ENCODE assay signal across 9 cellular contexts in the genomic region with DNA sequence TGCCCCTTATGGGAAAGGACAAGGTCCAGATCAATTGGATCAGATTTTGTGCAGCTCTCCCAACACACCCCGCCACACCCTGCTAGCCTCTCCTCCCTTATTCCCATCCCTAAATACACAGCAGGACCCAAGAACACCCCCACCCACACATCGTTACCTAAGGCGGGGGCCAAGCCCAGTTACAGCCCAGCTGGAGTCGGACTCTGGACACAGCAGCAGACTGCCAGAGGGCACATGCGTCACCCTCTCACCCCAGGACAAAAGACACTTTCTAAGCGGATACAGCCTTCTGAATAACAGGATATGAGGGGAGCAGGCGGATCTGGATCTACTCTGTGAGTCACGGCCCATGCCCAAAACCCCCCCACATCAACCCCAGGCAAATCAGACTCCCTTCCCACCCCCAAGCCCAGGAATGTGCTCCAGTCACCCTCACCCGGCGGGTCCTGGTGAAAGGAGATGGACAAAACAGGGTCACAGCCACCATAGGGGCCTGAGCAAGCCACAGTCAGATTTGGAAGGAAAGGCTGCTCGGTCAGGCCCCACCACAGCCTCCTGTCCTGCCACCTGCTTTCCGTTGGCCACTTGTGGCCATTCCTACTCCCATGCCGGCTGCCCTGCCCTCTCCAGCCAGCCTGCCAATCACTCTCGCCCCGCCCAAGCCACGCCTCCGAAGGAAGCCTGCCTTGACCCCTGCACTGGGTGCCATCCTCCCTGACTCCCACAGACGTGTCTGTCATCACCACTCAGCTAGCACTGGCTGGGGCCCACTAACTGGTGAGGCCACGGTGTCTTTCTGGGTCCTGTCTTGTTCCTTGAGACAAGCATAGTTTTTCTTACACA. TPM values are rescaled to one million over a fixed set of nuclear protein-coding genes. Genes with fewer than 3 reads are reported as not detected.
DNase-seq lines count a peak whose midpoint lies in the region; ATAC-seq and TF ChIP-seq lines count a peak whose summit lies in the region.
"Had no signal": no experiment of that assay in that cellular context is flagged by ENCODE, and none has a peak within 500 bp of the region (broad histone marks: within the 10 kb centered on the region; RNA-seq: fewer than 3 reads in every experiment).

No MANE protein-coding gene starts in this region.

- peak overlapping the region; percentile 74 for H3K56ac ChIP-seq in IMR-90 (ENCODE audit: extremely low read depth, insufficient read depth, low read length)

- peak; percentile 77 for TF ChIP-seq POLR2A in IMR-90 (IDR thresholded peaks at IDR 0.05; ENCODE audit: low read depth, low read length)

- H2BK20ac ChIP-seq in IMR-90 (ENCODE audit: low read depth, low read length), result peak overlapping the region; percentile 69; the same call in 1 of the 2 replicates

- peak overlapping the region; percentile 85 for H3K27ac ChIP-seq in IMR-90 (ENCODE audit: insufficient read depth, low read length)
- H3K27ac ChIP-seq: SK-N-MC had no signal

- intact Hi-C loops in IMR-90 (cut with micrococcal nuclease) (no loop called here), MCF 10A (cut with micrococcal nuclease) (loop anchor here (1.0 to 2.0 kb wide), 2 partner anchors 36 to 76 kb away; no protein-coding TSS in a partner anchor)

- H3K14ac ChIP-seq in IMR-90 (replicated peaks; ENCODE audit: low read depth, low read length), result peak overlapping the region; percentile 86

- H3K27me3 Mint-ChIP-seq in MCF 10A (ENCODE audit: insufficient read depth, unreplicated experiment), result no peaks in the 10 kb centered on the region

- H3K4me1 ChIP-seq in IMR-90 (ENCODE audit: control insufficient read depth, insufficient read depth, low read length) (peaks cover 42% of the 10 kb centered on the region), skeletal muscle satellite cell (ENCODE audit: control insufficient read depth, insufficient read depth, low read length) (peaks cover 42% of the 10 kb centered on the region)

- H3K4me1 Mint-ChIP-seq in MCF 10A (ENCODE audit: insufficient read depth, unreplicated experiment), result peaks cover 45% of the 10 kb centered on the region

- H4K91ac ChIP-seq in IMR-90 (ENCODE audit: insufficient read depth, low read depth, low read length), result peak overlapping the region; percentile 81

- in situ Hi-C loops in IMR-90 (cut with MboI; ENCODE audit: low sequenced_read_pairs), result no loop called here

- peak overlapping the region; percentile 53; the same call in 1 of the 3 replicates for H2BK15ac ChIP-seq in IMR-90 (ENCODE audit: low read depth, low read length)

- H3K27ac Mint-ChIP-seq in MCF 10A (ENCODE audit: low read depth, unreplicated experiment), result peak overlapping the region; percentile 94

- TF ChIP-seq CTCF in IMR-90 (conservative IDR thresholded peaks at IDR 0.05; ENCODE audit: low read depth, low read length) (no peak), MCF 10A (IDR thresholded peaks at IDR 0.05; ENCODE audit: unreplicated experiment) (no peak)

- H2AK9ac ChIP-seq in IMR-90 (replicated peaks; ENCODE audit: low read depth, low read length, poor library complexity), result peak overlapping the region; percentile 97

- ATAC-seq in IMR-90 (ENCODE audit: low read depth) (peak; percentile 65), GM19023 (IDR thresholded peaks at IDR 0.05; ENCODE audit: unreplicated experiment) (no peak), HG02840 (IDR thresholded peaks at IDR 0.05; ENCODE audit: low FRiP score, unreplicated experiment) (no peak)
- no peak for ATAC-seq in stimulated activated naive CD8-positive, alpha-beta T cell treated with anti-CD3 and anti-CD28 coated beads, Interleukin-15, Interleukin-2, amounts not matched to agents 100 U/mL and 50 U/mL, for 24 hours

- dilution Hi-C loops in IMR-90 (cut with HindIII; ENCODE audit: low sequenced_read_pairs, unreplicated experiment), result no loop called here

- H4K20me1 ChIP-seq in IMR-90 (ENCODE audit: insufficient read depth, low read length), result peaks cover 11% of the 10 kb centered on the region; the same call in 1 of the 2 replicates

- H3K36me3 Mint-ChIP-seq in MCF 10A (ENCODE audit: insufficient read depth, unreplicated experiment), result peaks cover 62% of the 10 kb centered on the region

- peak overlapping the region; percentile 26 to 90 for H4K8ac ChIP-seq in IMR-90 (ENCODE audit: low read depth in 2 of 2, low read length in 2 of 2)

- CTCF ChIA-PET in IMR-90 (lab: Yijun Ruan, JAX), result interaction anchor here (1.2 kb wide), 1 partner anchor 98 kb away, joined by 3 read pairs; no protein-coding TSS in a partner anchor
- CTCF ChIA-PET in MCF 10A (lab: Yijun Ruan, JAX), result interaction anchor here (0.7 to 3.3 kb wide), 6 partner anchors 8 to 99 kb away, joined by 3 to 17 read pairs (median 4); partner anchors contain the start of gene S100A14

- H3K23ac ChIP-seq in IMR-90 (ENCODE audit: low read depth, low read length), result peak overlapping the region; percentile 78

- peak overlapping the region; percentile 92 for H3K4ac ChIP-seq in IMR-90 (ENCODE audit: low read depth, low read length)

- peaks cover 17% of the 10 kb centered on the region for H3K9me1 ChIP-seq in IMR-90 (ENCODE audit: insufficient read depth, low read length)

- H3K9me3 ChIP-seq in IMR-90 (ENCODE audit: control insufficient read depth, insufficient read depth, low read length) (no peaks in the 10 kb centered on the region), skeletal muscle satellite cell (replicated peaks; ENCODE audit: low read length) (no peaks in the 10 kb centered on the region)

- peaks cover 15 to 67% of the 10 kb centered on the region in 2 experiments for H3K79me1 ChIP-seq in IMR-90 (ENCODE audit: low read depth in 1 of 2, low read length in 2 of 2)

- H3K36me3 ChIP-seq in IMR-90 (ENCODE audit: control insufficient read depth, insufficient read depth, low read length) (peaks cover 22% of the 10 kb centered on the region), skeletal muscle satellite cell (ENCODE audit: insufficient read depth, low read length) (peaks cover 46% of the 10 kb centered on the region)

- BruUV-seq in IMR-90 (replicated peaks; lab: Mats Ljungman, UMichigan) (no TSS peak), MCF 10A (replicated peaks; lab: Mats Ljungman, UMichigan) (no TSS peak)

- H3K9ac ChIP-seq in IMR-90 (ENCODE audit: low read depth, low read length), result peak overlapping the region; percentile 80
- H3K9ac ChIP-seq in skeletal muscle satellite cell (ENCODE audit: low read depth, low read length), result peak overlapping the region; percentile 90

- peak overlapping the region; percentile 91 for H4K5ac ChIP-seq in IMR-90 (ENCODE audit: low read depth, low read length)

- H2AFZ ChIP-seq in IMR-90 (replicated peaks; ENCODE audit: low read length, poor library complexity), result peak overlapping the region; percentile 78

- no peaks in the 10 kb centered on the region for H3K9me3 Mint-ChIP-seq in MCF 10A (ENCODE audit: unreplicated experiment)

- H3K18ac ChIP-seq in IMR-90 (ENCODE audit: low read depth, low read length), result peak overlapping the region; percentile 35

- H3K4me3 ChIP-seq in IMR-90 (ENCODE audit: insufficient read depth, low read depth, low read length), result peak overlapping the region; percentile 43
- H3K4me3 ChIP-seq in skeletal muscle satellite cell (ENCODE audit: low read length), result peak overlapping the region; percentile 92
- H3K4me3 ChIP-seq: SK-N-MC had no signal

- DNase-seq in IMR-90, result peak; percentile 95
- peak; percentile 99 for DNase-seq in MCF 10A (ENCODE audit: unreplicated experiment)
- DNase-seq in iPS-NIHi11 (ENCODE audit: low spot score), result peak; percentile 91
- no peak for DNase-seq in stimulated activated naive CD8-positive, alpha-beta T cell treated with anti-CD3 and anti-CD28 coated beads, Interleukin-15, Interleukin-2, amounts not matched to agents 100 U/mL and 50 U/mL, for 24 hours
- no peak for DNase-seq in activated CD4-positive, alpha-beta T cell treated with anti-CD3 and anti-CD28 coated beads for 4 hours

- H3K4me2 ChIP-seq in IMR-90 (ENCODE audit: low read depth, low read length) (peak overlapping the region; percentile 92), skeletal muscle satellite cell (ENCODE audit: low read length) (peak overlapping the region; percentile 94)

- peak overlapping the region; percentile 97 for H2AK5ac ChIP-seq in IMR-90 (ENCODE audit: low read depth, low read length)

- TF ChIP-seq RAD21 in IMR-90 (IDR thresholded peaks at IDR 0.05; ENCODE audit: low read length), result no peak

- WGBS in IMR-90 (ENCODE audit: extremely low coverage in 2 of 2, insufficient read length in 1 of 2), 2 experiments, result 22% methylated on average over 10 of the region's 19 CpGs; no CpG with 5 or more reads in 1 of the 2 experiments

- H2BK120ac ChIP-seq in IMR-90 (ENCODE audit: low read depth, low read length), result peak overlapping the region; percentile 72

- peak overlapping the region; percentile 90 for H3K4me3 Mint-ChIP-seq in MCF 10A (ENCODE audit: unreplicated experiment)

- H3K27me3 ChIP-seq in IMR-90 (ENCODE audit: control insufficient read depth, insufficient read depth, low read length), result no peaks in the 10 kb centered on the region
- no peaks in the 10 kb centered on the region for H3K27me3 ChIP-seq in skeletal muscle satellite cell (ENCODE audit: control insufficient read depth, insufficient read depth, low read length)

- POLR2A ChIA-PET in IMR-90 (lab: Charles Lee; ENCODE audit: unreplicated experiment) (interaction anchor here (0.5 to 1.3 kb wide), 3 partner anchors 19 to 39 kb away, joined by 3 to 5 read pairs (median 5); partner anchors contain the start of gene S100A13), MCF 10A (lab: Yijun Ruan, JAX) (interaction anchor here (0.5 to 27.9 kb wide), 11 partner anchors 12 to 93 kb away, joined by 3 to 1272 read pairs (median 10); partner anchors contain the start of genes CHTOP, S100A1, S100A13 and S100A14)

- peak overlapping the region; percentile 91 for H2BK5ac ChIP-seq in IMR-90 (ENCODE audit: low read depth, low read length, poor library complexity, severe bottlenecking)

RNA-seq across cellular contexts. Expression of gene S100A16, which starts 4.0 kb away (rescaled TPM):
- 201 and 226 TPM in 2 replicates for total RNA-seq in IMR-90 (2012; rRNA removed)
- polyA plus RNA-seq in IMR-90 (2012; rRNA removed), result 515 and 543 TPM in 2 replicates
- polyA plus RNA-seq in IMR-90 (2012; cell fraction: cytosol; rRNA removed), result 348 and 533 TPM in 2 replicates
- 129 and 138 TPM in 2 replicates for polyA plus RNA-seq in IMR-90 (2012; cell fraction: nucleus; rRNA removed; ENCODE audit: low replicate concordance)
- total RNA-seq in MCF 10A (2022), result 1,014 and 1,213 TPM in 2 replicates
- 654 and 681 TPM in 2 replicates for total RNA-seq in skeletal muscle satellite cell (2012; rRNA removed)

RNA-seq across cellular contexts. Expression of gene S100A14, which starts 7.2 kb away (rescaled TPM):
- total RNA-seq in IMR-90 (2012; rRNA removed), result not detected in 2 replicates
- polyA plus RNA-seq in IMR-90 (2012; rRNA removed), result 0.10 and 0.14 TPM in 2 replicates
- polyA plus RNA-seq in IMR-90 (2012; cell fraction: cytosol; rRNA removed), result 0.13 and 0.16 TPM in 2 replicates
- 0.22 and 0.63 TPM in 2 replicates for polyA plus RNA-seq in IMR-90 (2012; cell fraction: nucleus; rRNA removed; ENCODE audit: low replicate concordance)
- total RNA-seq in MCF 10A (2022), result 264 and 332 TPM in 2 replicates
- 0.76 and 0.87 TPM in 2 replicates for total RNA-seq in skeletal muscle satellite cell (2012; rRNA removed)

RNA-seq across cellular contexts. Expression of gene S100A13, which starts 18.3 kb away (rescaled TPM):
- total RNA-seq in IMR-90 (2012; rRNA removed) (122 and 225 TPM in 2 replicates), MCF 10A (2022) (210 and 236 TPM in 2 replicates)
- polyA plus RNA-seq in IMR-90 (2012; rRNA removed), result 468 and 529 TPM in 2 replicates
- 242 and 504 TPM in 2 replicates for polyA plus RNA-seq in IMR-90 (2012; cell fraction: cytosol; rRNA removed)
- polyA plus RNA-seq in IMR-90 (2012; cell fraction: nucleus; rRNA removed; ENCODE audit: low replicate concordance), result 112 and 221 TPM in 2 replicates
- 109 and 142 TPM in 2 replicates for total RNA-seq in skeletal muscle satellite cell (2012; rRNA removed)

RNA-seq across cellular contexts. Expression of gene S100A1, which starts 19.3 kb away (rescaled TPM):
- 0.18 TPM in 1 of 2 replicates, not detected in the other for total RNA-seq in IMR-90 (2012; rRNA removed)
- 0.29 and 0.59 TPM in 2 replicates for polyA plus RNA-seq in IMR-90 (2012; rRNA removed)
- 1.1 and 1.2 TPM in 2 replicates for polyA plus RNA-seq in IMR-90 (2012; cell fraction: cytosol; rRNA removed)
- polyA plus RNA-seq in IMR-90 (2012; cell fraction: nucleus; rRNA removed; ENCODE audit: low replicate concordance), result 0.14 and 0.48 TPM in 2 replicates
- 0.74 TPM in 1 of 2 replicates, not detected in the other for total RNA-seq in MCF 10A (2022)
- total RNA-seq in skeletal muscle satellite cell (2012; rRNA removed), result not detected in 2 replicates

RNA-seq across cellular contexts. Expression of gene CHTOP, which starts 24.9 kb away (rescaled TPM):
- total RNA-seq in IMR-90 (2012; rRNA removed) (33.9 and 38.9 TPM in 2 replicates), MCF 10A (2022) (147 and 156 TPM in 2 replicates)
- polyA plus RNA-seq in IMR-90 (2012; rRNA removed), result 49.3 and 50.8 TPM in 2 replicates
- polyA plus RNA-seq in IMR-90 (2012; cell fraction: cytosol; rRNA removed), result 35.0 and 80.4 TPM in 2 replicates
- polyA plus RNA-seq in IMR-90 (2012; cell fraction: nucleus; rRNA removed; ENCODE audit: low replicate concordance), result 34.8 and 95.9 TPM in 2 replicates
- total RNA-seq in skeletal muscle satellite cell (2012; rRNA removed), result 30.7 and 33.4 TPM in 2 replicates

Comparison
In these comparisons a context has a peak if more than half of its experiments do, and no peak if none do; other contexts are left out.
1. DNase-seq: peak in IMR-90 (single experiment), MCF 10A (single experiment) and iPS-NIHi11 (single experiment); none in stimulated activated naive CD8-positive, alpha-beta T cell treated with anti-CD3 and anti-CD28 coated beads, Interleukin-15, Interleukin-2, amounts not matched to agents 100 U/mL and 50 U/mL, for 24 hours (single experiment) and activated CD4-positive, alpha-beta T cell treated with anti-CD3 and anti-CD28 coated beads for 4 hours (0 of 2).
2. RNA of gene S100A14, which starts 7.2 kb away (total RNA-seq): 264 to 332 TPM in MCF 10A; not detected in IMR-90; every median in the first group is over 100 times any median in the second.